ENCODE assay signal across 12 cellular contexts in the genomic region with DNA sequence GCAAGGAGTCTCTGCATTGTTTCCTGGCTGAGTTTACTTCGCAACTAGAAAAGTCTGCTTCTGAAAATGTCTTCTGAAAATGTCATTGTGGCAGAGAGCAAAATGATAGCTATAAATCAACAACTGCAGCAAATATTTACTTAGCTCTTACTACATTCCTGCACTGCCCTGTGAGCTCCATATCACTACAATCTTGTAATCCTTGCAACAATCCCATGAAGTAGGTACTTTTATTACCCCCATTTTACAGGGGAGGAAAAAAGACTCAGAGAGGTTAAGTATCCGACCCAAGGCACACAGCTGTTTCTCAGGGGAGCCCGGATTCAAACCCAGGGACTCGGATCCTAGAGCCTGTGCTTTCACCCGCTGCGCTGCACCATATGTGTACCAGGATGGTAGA. TPM values are rescaled to one million over a fixed set of nuclear protein-coding genes. Genes with fewer than 3 reads are reported as not detected.
A peak's percentile ranks its signal among the peaks of the same experiment; 100 is the strongest.
DNase-seq lines count a peak whose midpoint lies in the region; ATAC-seq and TF ChIP-seq lines count a peak whose summit lies in the region.
"Had no signal": no experiment of that assay in that cellular context is flagged by ENCODE, and none has a peak within 500 bp of the region (broad histone marks: within the 10 kb centered on the region; RNA-seq: fewer than 3 reads in every experiment).

No MANE protein-coding gene starts in this region.

- H3K36me3 ChIP-seq in left ventricle myocardium inferior: peaks cover 11% of the 10 kb centered on the region
- H3K36me3 ChIP-seq in ascending aorta: peaks cover 0 to 14% of the 10 kb centered on the region in 2 donors
- H3K36me3 ChIP-seq in mesenchymal stem cell (ENCODE audit: control insufficient read depth in 1 of 2, insufficient read depth in 2 of 2, low read depth in 1 of 2, low read length in 2 of 2): peaks cover 8 to 33% of the 10 kb centered on the region in 2 experiments
- H3K36me3 ChIP-seq in upper lobe of right lung: peaks cover 15% of the 10 kb centered on the region
- H3K36me3 ChIP-seq: vagina had no signal

- H3K4me1 ChIP-seq in left ventricle myocardium inferior (peaks cover 100% of the 10 kb centered on the region), ascending aorta (peaks cover 21 to 61% of the 10 kb centered on the region in 2 donors), mesenchymal stem cell (ENCODE audit: control insufficient read depth, insufficient read depth, low read depth, low read length) (peaks cover 26% of the 10 kb centered on the region), upper lobe of right lung (peaks cover 74% of the 10 kb centered on the region)

- peak overlapping the region in 1 of 2 experiments; percentile 16 for H3K18ac ChIP-seq in mesenchymal stem cell (ENCODE audit: low read depth in 1 of 2, low read length in 2 of 2)

- H4K8ac ChIP-seq in mesenchymal stem cell (ENCODE audit: low read length): peak overlapping the region; percentile 36

- 21% methylated on average over 3 of the region's 6 CpGs for WGBS in mesenchymal stem cell

- no peak for TF ChIP-seq CTCF in left ventricle myocardium inferior (IDR thresholded peaks at IDR 0.05; ENCODE audit: borderline replicate concordance)
- no peak for TF ChIP-seq CTCF in ascending aorta (IDR thresholded peaks at IDR 0.05)
- TF ChIP-seq CTCF in upper lobe of right lung (IDR thresholded peaks at IDR 0.05): no peak

- no peak overlapping the region for H2BK12ac ChIP-seq in mesenchymal stem cell (ENCODE audit: low read length in 2 of 2)

- H3K4me3 ChIP-seq in left ventricle myocardium inferior (no peak overlapping the region), ascending aorta (no peak overlapping the region), mesenchymal stem cell (ENCODE audit: insufficient read depth in 1 of 2, low read depth in 1 of 2, low read length in 2 of 2) (no peak overlapping the region), upper lobe of right lung (no peak overlapping the region)
- H3K4me3 ChIP-seq: vagina had no signal

- ATAC-seq in left ventricle myocardium superior (no peak), upper lobe of right lung (peak; percentile 55)

- H3K4me2 ChIP-seq in mesenchymal stem cell (ENCODE audit: low read length, poor library complexity, severe bottlenecking): no peak overlapping the region

- H2AK5ac ChIP-seq in mesenchymal stem cell (ENCODE audit: low read length, severe bottlenecking): no peak overlapping the region

- H3K23ac ChIP-seq in mesenchymal stem cell (ENCODE audit: low read length in 2 of 2): no peak overlapping the region

- H3K79me1 ChIP-seq in mesenchymal stem cell (replicated peaks; ENCODE audit: low read length, poor library complexity, severe bottlenecking): peaks cover 19% of the 10 kb centered on the region

- H3K9ac ChIP-seq in mesenchymal stem cell (ENCODE audit: low read length): no peak overlapping the region

- no peaks in the 10 kb centered on the region for H3K9me3 ChIP-seq in left ventricle myocardium inferior (replicated peaks)
- H3K9me3 ChIP-seq in ascending aorta: no peaks in the 10 kb centered on the region
- H3K9me3 ChIP-seq in mesenchymal stem cell (ENCODE audit: control insufficient read depth, low read length): no peaks in the 10 kb centered on the region
- no peaks in the 10 kb centered on the region for H3K9me3 ChIP-seq in upper lobe of right lung
- H3K9me3 ChIP-seq: vagina had no signal

- peak overlapping the region; percentile 30 for H2BK120ac ChIP-seq in mesenchymal stem cell (ENCODE audit: low read depth, low read length)

- no peak overlapping the region for H2BK15ac ChIP-seq in mesenchymal stem cell (ENCODE audit: low read depth, poor library complexity, severe bottlenecking)

- H3K27me3 ChIP-seq in left ventricle myocardium inferior (ENCODE audit: low read depth): no peaks in the 10 kb centered on the region
- H3K27me3 ChIP-seq in ascending aorta: no peaks in the 10 kb centered on the region
- no peaks in the 10 kb centered on the region for H3K27me3 ChIP-seq in mesenchymal stem cell (ENCODE audit: control insufficient read depth in 1 of 2, insufficient read depth in 1 of 2, low read length in 2 of 2)
- no peaks in the 10 kb centered on the region for H3K27me3 ChIP-seq in upper lobe of right lung
- H3K27me3 ChIP-seq: vagina had no signal

- DNase-seq in left ventricle myocardium inferior (no peak), left ventricle myocardium superior (no peak), ascending aorta (ENCODE audit: low spot score in 2 of 2) (no peak), mesenchymal stem cell (peak; percentile 56), upper lobe of right lung (peak; percentile 30), SIG-M5 treated with dmso at 0.1 percent for 504 hours (lab: John Stamatoyannopoulos, UW; ENCODE audit: unreplicated experiment) (no peak), OCI-M2 (lab: John Stamatoyannopoulos, UW; ENCODE audit: unreplicated experiment) (no peak), superior temporal gyrus (ENCODE audit: extremely low spot score) (no peak)
- DNase-seq: activated CD4-positive, alpha-beta T cell treated with anti-CD3 and anti-CD28 coated beads, Interleukin-2, amount 50 U/mL, for 1 hour; DMS 273 treated with DMSO at 0.1 percent for 48 hours; glutamatergic neuron had no signal

- intact Hi-C loops in left ventricle myocardium inferior (cut with micrococcal nuclease): no loop called here
- intact Hi-C loops in left ventricle myocardium superior (cut with micrococcal nuclease): no loop called here
- intact Hi-C loops in ascending aorta (cut with DNase I): loop anchor here (5.0 kb wide), 1 partner anchor 129 kb away; no protein-coding TSS in a partner anchor
- intact Hi-C loops in upper lobe of right lung (cut with DNase I): no loop called here

- peak overlapping the region; percentile 89 for H3K27ac ChIP-seq in left ventricle myocardium inferior (replicated peaks)
- H3K27ac ChIP-seq in ascending aorta: peak overlapping the region; percentile 68 to 80
- H3K27ac ChIP-seq in mesenchymal stem cell (ENCODE audit: low read length, poor library complexity, severe bottlenecking): no peak overlapping the region
- H3K27ac ChIP-seq in upper lobe of right lung: peak overlapping the region; percentile 65

- H4K91ac ChIP-seq in mesenchymal stem cell (ENCODE audit: low read length): no peak overlapping the region

- H2BK5ac ChIP-seq in mesenchymal stem cell (ENCODE audit: low read depth, low read length, poor library complexity, severe bottlenecking): no peak overlapping the region

- H3K14ac ChIP-seq in mesenchymal stem cell (ENCODE audit: low read length in 2 of 2): no peak overlapping the region

- H2AFZ ChIP-seq in mesenchymal stem cell (ENCODE audit: low read depth, low read length): no peak overlapping the region

- H3K4ac ChIP-seq in mesenchymal stem cell (ENCODE audit: low read depth in 1 of 2, low read length in 2 of 2): no peak overlapping the region

RNA-seq across cellular contexts. Expression of gene SPTBN5, which starts 34.2 kb away (rescaled TPM):
- 2.7 TPM for total RNA-seq in left ventricle myocardium inferior
- 3.6 TPM for total RNA-seq in left ventricle myocardium superior
- total RNA-seq in ascending aorta: 1.5 TPM
- polyA plus RNA-seq in mesenchymal stem cell (2013, experiment 1 of 2): 0.32 TPM
- polyA plus RNA-seq in mesenchymal stem cell (2013, experiment 2 of 2): 0.29 TPM
- 1.9 TPM for total RNA-seq in upper lobe of right lung

RNA-seq across cellular contexts. Expression of gene EHD4, which starts 44.3 kb away (rescaled TPM):
- total RNA-seq in left ventricle myocardium inferior (46.4 TPM), left ventricle myocardium superior (53.5 TPM), ascending aorta (70.4 TPM), upper lobe of right lung (39.5 TPM)
- polyA plus RNA-seq in mesenchymal stem cell (2013, experiment 1 of 2): 16.3 TPM
- polyA plus RNA-seq in mesenchymal stem cell (2013, experiment 2 of 2): 16.0 TPM

Comparison
In these comparisons a context has a peak if more than half of its experiments do, and no peak if none do; other contexts are left out.
1. DNase-seq: peak in mesenchymal stem cell (single experiment) and upper lobe of right lung (single experiment); none in left ventricle myocardium inferior (single experiment), left ventricle myocardium superior (single experiment), ascending aorta (0 of 2), SIG-M5 treated with dmso at 0.1 percent for 504 hours (single experiment), OCI-M2 (single experiment) and superior temporal gyrus (single experiment).